In the genomic region with DNA sequence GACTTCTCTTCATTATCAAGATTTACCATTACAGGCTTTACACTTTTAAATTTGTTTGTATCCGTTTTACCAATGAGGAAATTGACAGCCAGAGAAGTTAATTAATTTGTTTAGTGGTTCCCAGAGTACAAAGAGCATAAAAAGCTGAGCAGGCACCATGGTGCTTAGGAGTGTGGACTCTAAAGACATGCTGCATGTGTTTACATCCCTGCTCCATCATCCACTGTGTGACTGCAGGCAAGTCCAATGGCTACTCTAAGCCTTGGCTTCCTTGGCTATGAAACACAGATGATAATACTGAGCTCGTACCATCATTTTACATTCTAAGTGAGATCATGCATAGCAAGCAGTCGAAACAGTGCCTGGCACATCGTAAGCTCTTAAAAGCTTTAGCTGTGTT, we compare ENCODE assay signal across 17 cellular contexts.
A peak's percentile ranks its signal among the peaks of the same experiment; 100 is the strongest.
DNase-seq lines count a peak whose midpoint lies in the region; ATAC-seq, FAIRE-seq and TF ChIP-seq lines count a peak whose summit lies in the region.
"Had no signal": no experiment of that assay in that cellular context is flagged by ENCODE, and none has a peak within 500 bp of the region (broad histone marks: within the 10 kb centered on the region; RNA-seq: fewer than 3 reads in every experiment).

No MANE protein-coding gene starts in this region.

- no peaks in the 10 kb centered on the region for H3K9me3 Mint-ChIP-seq in activated CD8-positive, alpha-beta T cell treated with anti-CD3 and anti-CD28 coated beads for 36 hours
- H3K9me3 Mint-ChIP-seq: CD8-positive, alpha-beta T cell had no signal

- H3K79me1 ChIP-seq in mesenchymal stem cell (replicated peaks; ENCODE audit: low read length, poor library complexity, severe bottlenecking), result no peaks in the 10 kb centered on the region

- H3K4me2 ChIP-seq in A549 (peak overlapping the region; percentile 65), HCT116 (ENCODE audit: low read length) (peak overlapping the region; percentile 47; the same call in 1 of the 2 replicates), mesenchymal stem cell (ENCODE audit: low read length, poor library complexity, severe bottlenecking) (no peak overlapping the region)

- H3K9ac ChIP-seq in HCT116 (ENCODE audit: low read length) (no peak overlapping the region), mesenchymal stem cell (ENCODE audit: low read length) (no peak overlapping the region)
- H3K9ac ChIP-seq: GM23248 had no signal

- no peak overlapping the region for H2BK12ac ChIP-seq in mesenchymal stem cell (ENCODE audit: low read length in 2 of 2)

- BruUV-seq in HCT116 (replicated peaks; lab: Mats Ljungman, UMichigan) (no TSS peak), Panc1 (replicated peaks; lab: Mats Ljungman, UMichigan) (no TSS peak)

- H3K4me1 ChIP-seq in A549, result peaks cover 47% of the 10 kb centered on the region
- H3K4me1 ChIP-seq in HCT116 (ENCODE audit: control insufficient read depth in 1 of 2, insufficient read depth in 2 of 2, low read length in 2 of 2), result peaks cover 16 to 28% of the 10 kb centered on the region in 2 experiments
- H3K4me1 ChIP-seq in Panc1 (ENCODE audit: control insufficient read depth, insufficient read depth, low read length), result no peaks in the 10 kb centered on the region
- peaks cover 7% of the 10 kb centered on the region for H3K4me1 ChIP-seq in mesenchymal stem cell (ENCODE audit: control insufficient read depth, insufficient read depth, low read depth, low read length)
- no peaks in the 10 kb centered on the region for H3K4me1 ChIP-seq in aorta (ENCODE audit: control insufficient read depth in 1 of 2, insufficient read depth in 2 of 2, low read length in 2 of 2)

- no peak overlapping the region for H3K14ac ChIP-seq in mesenchymal stem cell (ENCODE audit: low read length in 2 of 2)

- no peak for ATAC-seq in A549
- no peak for ATAC-seq in HCT116
- ATAC-seq in Panc1, result no peak
- ATAC-seq in aorta (ENCODE audit: low FRiP score), result no peak
- ATAC-seq in activated CD8-positive, alpha-beta T cell treated with anti-CD3 and anti-CD28 coated beads for 36 hours, result no peak
- ATAC-seq: CD8-positive, alpha-beta T cell had no signal

- FAIRE-seq in A549 (lab: Jason Lieb, UNC), result no peak
- FAIRE-seq: H54 had no signal

- H3K23ac ChIP-seq in mesenchymal stem cell (ENCODE audit: low read length in 2 of 2), result no peak overlapping the region

- in situ Hi-C loops in Panc1 (cut with HindIII; ENCODE audit: low pct_unique_long_range_greater_than_20kb, low sequenced_read_pairs), result no loop called here

- CTCF ChIA-PET in A549 (lab: Yijun Ruan, JAX), result interaction anchor here (1.2 to 5.4 kb wide), 2 partner anchors 11 to 191 kb away, joined by 4 to 26 read pairs; no protein-coding TSS in a partner anchor
- CTCF ChIA-PET in HCT116 (lab: Charles Lee), result interaction anchor here (1.4 kb wide), 1 partner anchor 18 kb away, joined by 4 read pairs; no protein-coding TSS in a partner anchor
- CTCF ChIA-PET in Panc1 (lab: Charles Lee), result interaction anchor here (0.5 kb wide), 1 partner anchor 11 kb away, joined by 8 read pairs; no protein-coding TSS in a partner anchor
- CTCF ChIA-PET in activated CD8-positive, alpha-beta T cell treated with anti-CD3 and anti-CD28 coated beads for 36 hours (lab: Charles Lee), result no interaction called here

- H3K36me3 ChIP-seq in HCT116 (ENCODE audit: control insufficient read depth in 1 of 2, insufficient read depth in 2 of 2, low read length in 2 of 2) (no peaks in the 10 kb centered on the region), Panc1 (ENCODE audit: control insufficient read depth, insufficient read depth, low read length) (no peaks in the 10 kb centered on the region), mesenchymal stem cell (ENCODE audit: control insufficient read depth in 1 of 2, insufficient read depth in 2 of 2, low read depth in 1 of 2, low read length in 2 of 2) (no peaks in the 10 kb centered on the region), aorta (ENCODE audit: control insufficient read depth in 1 of 2, insufficient read depth in 2 of 2, low read length in 1 of 2) (no peaks in the 10 kb centered on the region)

- no peak overlapping the region for H3K4me3 Mint-ChIP-seq in activated CD8-positive, alpha-beta T cell treated with anti-CD3 and anti-CD28 coated beads for 36 hours
- H3K4me3 Mint-ChIP-seq: B cell; CD14-positive monocyte; CD8-positive, alpha-beta T cell had no signal

- WGBS in A549 (ENCODE audit: missing lambda C conversion rate), result 75% methylated on average over 4 of the region's 4 CpGs
- 92% methylated on average over 4 of the region's 4 CpGs for WGBS in mesenchymal stem cell
- WGBS in aorta, 2 donors, result 91% methylated on average over 4 of the region's 4 CpGs

- H3K4ac ChIP-seq in mesenchymal stem cell (ENCODE audit: low read depth in 1 of 2, low read length in 2 of 2), result no peak overlapping the region

- DNase-seq in A549 (ENCODE audit: low read depth in 1 of 2, low spot score in 1 of 2) (no peak), HCT116 (ENCODE audit: low read depth, low spot score) (no peak), Panc1 (ENCODE audit: low read depth, low spot score) (no peak), mesenchymal stem cell (no peak), aorta (no peak), AG20443 (ENCODE audit: low spot score) (no peak), GM20000 (ENCODE audit: low spot score) (no peak)
- no peak for DNase-seq in activated CD8-positive, alpha-beta T cell treated with anti-CD3 and anti-CD28 coated beads for 36 hours
- DNase-seq: 8988T; ACHN; CD8-positive, alpha-beta T cell; COR-L47; DMS53; GM23248 had no signal

- H3K4me1 Mint-ChIP-seq in activated CD8-positive, alpha-beta T cell treated with anti-CD3 and anti-CD28 coated beads for 36 hours (ENCODE audit: low read depth), result no peaks in the 10 kb centered on the region
- H3K4me1 Mint-ChIP-seq: B cell, CD14-positive monocyte had no signal

- H3K18ac ChIP-seq in mesenchymal stem cell (ENCODE audit: low read depth in 1 of 2, low read length in 2 of 2), result no peak overlapping the region

- H2AK5ac ChIP-seq in mesenchymal stem cell (ENCODE audit: low read length, severe bottlenecking), result peak overlapping the region; percentile 16

- no peak overlapping the region for H3K4me3 ChIP-seq in A549
- no peak overlapping the region for H3K4me3 ChIP-seq in HCT116 (replicated peaks in 1 of 2; ENCODE audit: low read depth in 1 of 2, low read length in 2 of 2)
- H3K4me3 ChIP-seq in Panc1 (ENCODE audit: low read depth in 2 of 2, low read length in 2 of 2), result no peak overlapping the region
- H3K4me3 ChIP-seq in mesenchymal stem cell (ENCODE audit: insufficient read depth in 1 of 2, low read depth in 1 of 2, low read length in 2 of 2), result no peak overlapping the region
- no peak overlapping the region for H3K4me3 ChIP-seq in aorta (ENCODE audit: low read length in 2 of 2)
- H3K4me3 ChIP-seq: GM23248 had no signal

- H3K9me3 ChIP-seq in A549, result no peaks in the 10 kb centered on the region
- H3K9me3 ChIP-seq in HCT116 (ENCODE audit: control insufficient read depth in 1 of 2, insufficient read depth in 1 of 2, low read depth in 1 of 2, low read length in 2 of 2), result no peaks in the 10 kb centered on the region
- H3K9me3 ChIP-seq in Panc1 (ENCODE audit: control insufficient read depth, insufficient read depth, low read depth, low read length), result no peaks in the 10 kb centered on the region
- no peaks in the 10 kb centered on the region for H3K9me3 ChIP-seq in mesenchymal stem cell (ENCODE audit: control insufficient read depth, low read length)
- no peaks in the 10 kb centered on the region for H3K9me3 ChIP-seq in aorta (ENCODE audit: control insufficient read depth, low read length)

- H2BK15ac ChIP-seq in mesenchymal stem cell (ENCODE audit: low read depth, poor library complexity, severe bottlenecking), result no peak overlapping the region

- H3K9me2 ChIP-seq in HCT116 (ENCODE audit: insufficient read depth), result no peaks in the 10 kb centered on the region

- no peak overlapping the region for H4K8ac ChIP-seq in mesenchymal stem cell (ENCODE audit: low read length)

- TF ChIP-seq EP300 in A549 (IDR thresholded peaks at IDR 0.05), result no peak

- peaks cover 2% of the 10 kb centered on the region for H3K27me3 Mint-ChIP-seq in activated CD8-positive, alpha-beta T cell treated with anti-CD3 and anti-CD28 coated beads for 36 hours

- H4K20me1 ChIP-seq in HCT116 (ENCODE audit: insufficient read depth), result no peaks in the 10 kb centered on the region

- no peak for TF ChIP-seq CTCF in A549 (IDR thresholded peaks at IDR 0.05)
- TF ChIP-seq CTCF in HCT116 (IDR thresholded peaks at IDR 0.05 in 2 of 3, conservative IDR thresholded peaks at IDR 0.05 in 1 of 3; ENCODE audit: borderline replicate concordance in 1 of 3, insufficient read depth in 1 of 3, low read depth in 2 of 3, low read length in 2 of 3), result no peak
- TF ChIP-seq CTCF in Panc1 (IDR thresholded peaks at IDR 0.05), result no peak
- no peak for TF ChIP-seq CTCF in activated CD8-positive, alpha-beta T cell treated with anti-CD3 and anti-CD28 coated beads for 36 hours (IDR thresholded peaks at IDR 0.05)
- TF ChIP-seq CTCF in GM20000 (IDR thresholded peaks at IDR 0.05; ENCODE audit: extremely low read depth, missing control alignments), result no peak

- H3K79me2 ChIP-seq in HCT116 (ENCODE audit: insufficient read depth, low read length), result no peaks in the 10 kb centered on the region

- peak overlapping the region; percentile 62 to 81; a peak in 5 of 6 replicates for H3K27ac ChIP-seq in A549
- no peak overlapping the region for H3K27ac ChIP-seq in HCT116 (ENCODE audit: low read depth, low read length)
- H3K27ac ChIP-seq in Panc1 (ENCODE audit: low read length), result peak overlapping the region; percentile 44
- no peak overlapping the region for H3K27ac ChIP-seq in mesenchymal stem cell (ENCODE audit: low read length, poor library complexity, severe bottlenecking)
- no peak overlapping the region for H3K27ac ChIP-seq in aorta (ENCODE audit: low read depth in 1 of 2, low read length in 2 of 2)

- H2BK120ac ChIP-seq in mesenchymal stem cell (ENCODE audit: low read depth, low read length), result no peak overlapping the region

- H3K27me3 ChIP-seq in HCT116 (ENCODE audit: insufficient read depth, low read length), result peaks cover 23% of the 10 kb centered on the region
- no peaks in the 10 kb centered on the region for H3K27me3 ChIP-seq in Panc1 (ENCODE audit: control insufficient read depth, insufficient read depth, low read length)
- peaks cover 0 to 24% of the 10 kb centered on the region in 2 experiments for H3K27me3 ChIP-seq in mesenchymal stem cell (ENCODE audit: control insufficient read depth in 1 of 2, insufficient read depth in 1 of 2, low read length in 2 of 2)
- H3K27me3 ChIP-seq in aorta (ENCODE audit: control insufficient read depth in 1 of 2, insufficient read depth in 2 of 2, low read length in 1 of 2), result no peaks in the 10 kb centered on the region

- H3K27ac Mint-ChIP-seq in activated CD8-positive, alpha-beta T cell treated with anti-CD3 and anti-CD28 coated beads for 36 hours, result no peak overlapping the region
- H3K27ac Mint-ChIP-seq: B cell; CD14-positive monocyte; CD8-positive, alpha-beta T cell had no signal

- TF ChIP-seq RAD21 in A549 (conservative IDR thresholded peaks at IDR 0.05 in 1 of 2, IDR thresholded peaks at IDR 0.05 in 1 of 2) (no peak), HCT116 (IDR thresholded peaks at IDR 0.05; ENCODE audit: low read depth) (no peak)

- POLR2A ChIA-PET in A549 (lab: Yijun Ruan, JAX) (no interaction called here), HCT116 (lab: Charles Lee) (no interaction called here), Panc1 (lab: Charles Lee) (no interaction called here)
- POLR2A ChIA-PET in activated CD8-positive, alpha-beta T cell treated with anti-CD3 and anti-CD28 coated beads for 36 hours (lab: Charles Lee), result no interaction called here

- no peak overlapping the region for H4K91ac ChIP-seq in mesenchymal stem cell (ENCODE audit: low read length)

- no peak overlapping the region for H2AFZ ChIP-seq in HCT116 (ENCODE audit: low read depth, low read length, poor library complexity, severe bottlenecking)
- H2AFZ ChIP-seq in mesenchymal stem cell (ENCODE audit: low read depth, low read length), result no peak overlapping the region
- H2AFZ ChIP-seq: GM23248 had no signal

- intact Hi-C loops in HCT116 (cut with micrococcal nuclease) (no loop called here), Panc1 (cut with micrococcal nuclease; ENCODE audit: unreplicated experiment) (loop anchor here (10.0 kb wide), 1 partner anchor 53 kb away; no protein-coding TSS in a partner anchor), aorta (cut with DNase I) (no loop called here)
- intact Hi-C loops in activated CD8-positive, alpha-beta T cell treated with anti-CD3 and anti-CD28 coated beads for 36 hours (cut with micrococcal nuclease), result loop anchor here (5.0 kb wide), 1 partner anchor 51 kb away; no protein-coding TSS in a partner anchor

- no peaks in the 10 kb centered on the region for H3K36me3 Mint-ChIP-seq in activated CD8-positive, alpha-beta T cell treated with anti-CD3 and anti-CD28 coated beads for 36 hours (ENCODE audit: low read depth)
- H3K36me3 Mint-ChIP-seq: CD14-positive monocyte; CD8-positive, alpha-beta T cell had no signal

- no peak for TF ChIP-seq POLR2A in A549 (IDR thresholded peaks at IDR 0.05; ENCODE audit: low read length)
- TF ChIP-seq POLR2A in HCT116 (IDR thresholded peaks at IDR 0.05; ENCODE audit: borderline replicate concordance, extremely low read depth, insufficient read depth, insufficient read length), result no peak

- H2BK5ac ChIP-seq in mesenchymal stem cell (ENCODE audit: low read depth, low read length, poor library complexity, severe bottlenecking), result no peak overlapping the region

- RAD21 ChIA-PET in HCT116 (lab: Charles Lee; ENCODE audit: low non-redundant PET in 1 of 2, low total read pairs in 2 of 2, uncharacterized antibody in 2 of 2, unreplicated experiment in 2 of 2), result no interaction called here

Comparison
In these comparisons a context has a peak if more than half of its experiments do, and no peak if none do; other contexts are left out.
1. H3K27ac ChIP-seq: peak in A549 (2 of 2) and Panc1 (single experiment); none in HCT116 (single experiment), mesenchymal stem cell (single experiment) and aorta (0 of 2).
2. intact Hi-C loops: an anchor here in Panc1 (10.0 kb wide) and activated CD8-positive, alpha-beta T cell treated with anti-CD3 and anti-CD28 coated beads for 36 hours (5.0 kb wide); none called in HCT116 and aorta.